8 cellular contexts compared by ENCODE assay signal in genomic region chr16:19086322-19087199, GRCh38. TPM values are rescaled to one million over a fixed set of nuclear protein-coding genes. Genes with fewer than 3 reads are reported as not detected.
DNase-seq lines count a peak whose midpoint lies in the region; ATAC-seq, FAIRE-seq and TF ChIP-seq lines count a peak whose summit lies in the region.

No MANE protein-coding gene starts in this region.

- peak overlapping the region in 1 of 2 donors; percentile 78 for H3K9ac ChIP-seq in kidney (ENCODE audit: low read length in 2 of 2)

- H3K4me3 ChIP-seq in kidney (ENCODE audit: low read length in 2 of 2), result peak overlapping the region; percentile 65 to 72

- H3K4me1 ChIP-seq in kidney (ENCODE audit: control insufficient read depth in 1 of 2, insufficient read depth in 1 of 2, low read depth in 1 of 2, low read length in 2 of 2), result peaks cover 0 to 5% of the 10 kb centered on the region in 2 donors

- no peak overlapping the region for H3K27ac ChIP-seq in kidney (ENCODE audit: low read depth in 2 of 2, low read length in 2 of 2)

- H3K36me3 ChIP-seq in kidney (ENCODE audit: control insufficient read depth in 1 of 2, insufficient read depth in 2 of 2, low read length in 2 of 2), result no peaks in the 10 kb centered on the region

- H3K9me3 ChIP-seq in kidney (ENCODE audit: control insufficient read depth in 1 of 2, low read length in 2 of 2), result no peaks in the 10 kb centered on the region

- peak; percentile 83 for DNase-seq in GM13977 (ENCODE audit: low spot score)
- peak; percentile 71 for DNase-seq in NCI-H2171 treated with DMSO at 0.1 percent for 48 hours (lab: John Stamatoyannopoulos, UW)
- DNase-seq in activated CD4-positive, CD25-positive, alpha-beta regulatory T cell (lab: John Stamatoyannopoulos, UW), result peak; percentile 52 to 65 (median 57)
- peak; percentile 63 for DNase-seq in central memory CD4-positive, alpha-beta T cell
- DNase-seq in kidney, result peak; percentile 92
- peak; percentile 52 to 74 (median 71) for DNase-seq in stimulated activated CD4-positive, alpha-beta T cell treated with anti-CD3 and anti-CD28 coated beads, Interleukin-12 subunit alpha, Interleukin-12 subunit beta, amount 100 ng/mL, for 48 hours (ENCODE audit: low read depth in 2 of 3, low spot score in 1 of 3)

- ATAC-seq in HG03045 (IDR thresholded peaks at IDR 0.05; ENCODE audit: unreplicated experiment) (peak; percentile 79), HG03280 (IDR thresholded peaks at IDR 0.05; ENCODE audit: unreplicated experiment) (no peak)

- TF ChIP-seq CTCF in GM13977 (IDR thresholded peaks at IDR 0.05; ENCODE audit: extremely low read depth, insufficient read depth, missing control alignments) (peak; percentile 99), kidney (IDR thresholded peaks at IDR 0.05; ENCODE audit: borderline replicate concordance, extremely low read depth, insufficient read depth) (peak; percentile 91)

- FAIRE-seq in kidney (lab: Jason Lieb, UNC), result no peak

- intact Hi-C loops in kidney (cut with DNase I), result no loop called here

- in situ Hi-C loops in GM13977 (cut with MboI; ENCODE audit: low pct_unique_long_range_greater_than_20kb, low sequenced_read_pairs, unreplicated experiment), result loop anchor here (5.0 to 10.0 kb wide), 2 partner anchors 78 to 286 kb away; partner anchors contain the start of gene SYT17

RNA-seq across cellular contexts. Expression of gene COQ7, which starts 19.1 kb away (rescaled TPM):
- 32.5 TPM for total RNA-seq in kidney
- polyA plus RNA-seq in kidney (ENCODE audit: insufficient read depth, low read depth, low replicate concordance), result 18.8 TPM

RNA-seq across cellular contexts. Expression of gene ITPRIPL2, which starts 27.2 kb away (rescaled TPM):
- total RNA-seq in kidney, result 48.1 TPM
- 6.7 TPM for polyA plus RNA-seq in kidney (ENCODE audit: insufficient read depth, low read depth, low replicate concordance)
